In genomic region chr10:119268871-119269506, GRCh38 we compare ENCODE assay signal across 8 cellular contexts.
DNase-seq lines count a peak whose midpoint lies in the region; ATAC-seq and TF ChIP-seq lines count a peak whose summit lies in the region.

No MANE protein-coding gene starts in this region.

- peaks cover 18% of the 10 kb centered on the region for H3K4me1 ChIP-seq in mesenchymal stem cell (ENCODE audit: control insufficient read depth, insufficient read depth, low read depth, low read length)

- H3K9ac ChIP-seq in mesenchymal stem cell (ENCODE audit: low read length), result no peak overlapping the region

- no peak overlapping the region for H2BK5ac ChIP-seq in mesenchymal stem cell (ENCODE audit: low read depth, low read length, poor library complexity, severe bottlenecking)

- H3K27me3 ChIP-seq in mesenchymal stem cell (ENCODE audit: control insufficient read depth in 1 of 2, insufficient read depth in 1 of 2, low read length in 2 of 2), result no peaks in the 10 kb centered on the region

- no peak overlapping the region for H2BK15ac ChIP-seq in mesenchymal stem cell (ENCODE audit: low read depth, poor library complexity, severe bottlenecking)

- no peak overlapping the region for H3K23ac ChIP-seq in mesenchymal stem cell (ENCODE audit: low read length in 2 of 2)

- H3K4me2 ChIP-seq in mesenchymal stem cell (ENCODE audit: low read length, poor library complexity, severe bottlenecking), result no peak overlapping the region

- H3K9me3 ChIP-seq in mesenchymal stem cell (ENCODE audit: control insufficient read depth, low read length), result no peaks in the 10 kb centered on the region

- peak overlapping the region; percentile 49 to 61 for H3K18ac ChIP-seq in mesenchymal stem cell (ENCODE audit: low read depth in 1 of 2, low read length in 2 of 2)

- WGBS in mesenchymal stem cell, result 66% methylated on average over 11 of the region's 11 CpGs

- H3K14ac ChIP-seq in mesenchymal stem cell (ENCODE audit: low read length in 2 of 2), result peak overlapping the region in 1 of 2 experiments; percentile 75

- no peak overlapping the region for H3K27ac ChIP-seq in mesenchymal stem cell (ENCODE audit: low read length, poor library complexity, severe bottlenecking)

- TF ChIP-seq CTCF in type B pancreatic cell (conservative IDR thresholded peaks at IDR 0.05), result no peak

- peak; percentile 73 for DNase-seq in activated T-cell treated with anti-CD3 and anti-CD28 coated beads, Interleukin-2, amount 50 U/mL, for 72 hours
- peak; percentile 93 for DNase-seq in mesenchymal stem cell
- DNase-seq in type B pancreatic cell (ENCODE audit: extremely low spot score, unreplicated experiment), result no peak
- no peak for DNase-seq in NCI-H526 (lab: John Stamatoyannopoulos, UW)
- no peak for DNase-seq in NCI-H187 (lab: John Stamatoyannopoulos, UW)
- DNase-seq in NCI-H1436 treated with DMSO at 0.1 percent for 48 hours (lab: John Stamatoyannopoulos, UW), result no peak

- H3K36me3 ChIP-seq in mesenchymal stem cell (ENCODE audit: control insufficient read depth in 1 of 2, insufficient read depth in 2 of 2, low read depth in 1 of 2, low read length in 2 of 2), result peaks cover 0 to 3% of the 10 kb centered on the region in 2 experiments

- ATAC-seq in GM19452 (IDR thresholded peaks at IDR 0.05; ENCODE audit: unreplicated experiment) (peak; percentile 72), HG03442 (IDR thresholded peaks at IDR 0.05; ENCODE audit: unreplicated experiment) (peak; percentile 75)
- ATAC-seq in activated T-cell treated with anti-CD3 and anti-CD28 coated beads, Interleukin-2, amount 50 U/mL, for 72 hours (replicated peaks in 1 of 2), result peak; percentile 91 to 92

- H3K27ac Mint-ChIP-seq in activated T-cell treated with anti-CD3 and anti-CD28 coated beads, Interleukin-2, amount 50 U/mL, for 72 hours, result peak overlapping the region; percentile 80
- H3K27ac Mint-ChIP-seq in type B pancreatic cell, result peak overlapping the region; percentile 44

- H2BK120ac ChIP-seq in mesenchymal stem cell (ENCODE audit: low read depth, low read length), result no peak overlapping the region

- peak overlapping the region; percentile 78 for H4K8ac ChIP-seq in mesenchymal stem cell (ENCODE audit: low read length)

- peaks cover 59% of the 10 kb centered on the region for H3K4me1 Mint-ChIP-seq in activated T-cell treated with anti-CD3 and anti-CD28 coated beads, Interleukin-2, amount 50 U/mL, for 72 hours (ENCODE audit: low read depth)
- peaks cover 35% of the 10 kb centered on the region for H3K4me1 Mint-ChIP-seq in type B pancreatic cell (ENCODE audit: unreplicated experiment)

- peak overlapping the region; percentile 76 for H4K91ac ChIP-seq in mesenchymal stem cell (ENCODE audit: low read length)

- H3K79me1 ChIP-seq in mesenchymal stem cell (replicated peaks; ENCODE audit: low read length, poor library complexity, severe bottlenecking), result peaks cover 27% of the 10 kb centered on the region

- H3K36me3 Mint-ChIP-seq in activated T-cell treated with anti-CD3 and anti-CD28 coated beads, Interleukin-2, amount 50 U/mL, for 72 hours (ENCODE audit: insufficient read depth in 2 of 2), result no peaks in the 10 kb centered on the region
- no peaks in the 10 kb centered on the region for H3K36me3 Mint-ChIP-seq in type B pancreatic cell

- H3K4ac ChIP-seq in mesenchymal stem cell (ENCODE audit: low read depth in 1 of 2, low read length in 2 of 2), result peak overlapping the region; percentile 5 to 25

- H3K27me3 Mint-ChIP-seq in activated T-cell treated with anti-CD3 and anti-CD28 coated beads, Interleukin-2, amount 50 U/mL, for 72 hours (ENCODE audit: low read depth), result no peaks in the 10 kb centered on the region
- no peaks in the 10 kb centered on the region for H3K27me3 Mint-ChIP-seq in type B pancreatic cell

- H2AFZ ChIP-seq in mesenchymal stem cell (ENCODE audit: low read depth, low read length), result no peak overlapping the region

- no peak overlapping the region for H3K4me3 ChIP-seq in mesenchymal stem cell (ENCODE audit: insufficient read depth in 1 of 2, low read depth in 1 of 2, low read length in 2 of 2)

- peak overlapping the region; percentile 65 to 69 for H3K4me3 Mint-ChIP-seq in activated T-cell treated with anti-CD3 and anti-CD28 coated beads, Interleukin-2, amount 50 U/mL, for 72 hours
- H3K4me3 Mint-ChIP-seq in type B pancreatic cell, result no peak overlapping the region

- peak overlapping the region in 1 of 2 experiments; percentile 80 for H2BK12ac ChIP-seq in mesenchymal stem cell (ENCODE audit: low read length in 2 of 2)

- H3K9me3 Mint-ChIP-seq in activated T-cell treated with anti-CD3 and anti-CD28 coated beads, Interleukin-2, amount 50 U/mL, for 72 hours, result peaks cover 0 to 2% of the 10 kb centered on the region in 2 donors
- H3K9me3 Mint-ChIP-seq in type B pancreatic cell, result no peaks in the 10 kb centered on the region

- H2AK5ac ChIP-seq in mesenchymal stem cell (ENCODE audit: low read length, severe bottlenecking), result no peak overlapping the region

Comparison
In these comparisons a context has a peak if more than half of its experiments do, and no peak if none do; other contexts are left out.
1. DNase-seq: peak in activated T-cell treated with anti-CD3 and anti-CD28 coated beads, Interleukin-2, amount 50 U/mL, for 72 hours (2 of 2) and mesenchymal stem cell (single experiment); none in type B pancreatic cell (single experiment), NCI-H526 (0 of 2), NCI-H187 (0 of 2) and NCI-H1436 treated with DMSO at 0.1 percent for 48 hours (single experiment).
2. Peak in every context shown above with its lines, with median percentiles within 50 percentile points of each other: ATAC-seq.